Comparison of ENCODE assay signal across 13 cellular contexts in the genomic region with DNA sequence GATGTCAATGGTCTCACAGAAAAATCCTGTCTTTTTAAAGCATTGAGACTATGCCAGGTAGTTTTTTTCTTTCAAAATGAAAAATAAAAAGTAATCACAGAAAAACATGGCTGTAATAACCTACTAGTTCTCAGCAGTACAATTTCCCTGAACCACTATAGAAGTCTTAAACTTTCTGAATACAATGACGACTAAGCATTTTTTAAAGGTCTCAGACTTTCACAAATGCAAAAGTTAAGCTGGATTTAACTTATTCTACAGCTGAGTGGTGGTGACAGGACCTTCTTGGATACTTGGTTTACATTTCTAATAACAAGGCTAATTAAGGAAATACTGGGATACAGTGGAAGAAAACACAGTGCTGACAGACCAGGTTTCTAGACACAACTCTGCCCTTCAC.
"Had no signal": no experiment of that assay in that cellular context is flagged by ENCODE, and none has a peak within 500 bp of the region (broad histone marks: within the 10 kb centered on the region; RNA-seq: fewer than 3 reads in every experiment).

No MANE protein-coding gene starts in this region.

- ATAC-seq: activated CD4-positive, CD25-positive, alpha-beta regulatory T cell treated with anti-CD3 and anti-CD28 coated beads, Interleukin-2, amount 50 U/mL, for 24 hours; foreskin keratinocyte; lower lobe of right lung; pancreas; stimulated activated memory B cell treated with anti-CD40 and anti-IgM and Interleukin-4, amounts not matched to agents 10 μg/mL and 1 μg/mL and 100 μg/mL, for 72 hours had no signal

- H3K9me3 Mint-ChIP-seq: stimulated activated memory B cell treated with anti-CD40 and anti-IgM and Interleukin-4, amounts not matched to agents 10 μg/mL and 1 μg/mL and 100 μg/mL, for 72 hours had no signal

- H3K9me3 ChIP-seq: lower lobe of right lung, pancreas, tibial nerve, vagina had no signal

- H3K27me3 ChIP-seq: foreskin keratinocyte, pancreas, tibial nerve, vagina had no signal

- H3K36me3 ChIP-seq: lower lobe of right lung, pancreas, tibial nerve, vagina had no signal

- H3K27ac ChIP-seq: foreskin keratinocyte, lower lobe of right lung, pancreas, vagina had no signal

- H3K36me3 Mint-ChIP-seq: stimulated activated memory B cell treated with anti-CD40 and anti-IgM and Interleukin-4, amounts not matched to agents 10 μg/mL and 1 μg/mL and 100 μg/mL, for 72 hours had no signal

- DNase-seq: activated gamma-delta T cell treated with Interleukin-2 at 50 U/mL for 16 hours; activated naive CD8-positive, alpha-beta T cell treated with anti-CD3 and anti-CD28 coated beads, Interleukin-2, amount 10 ng/mL, durations not matched to agents 7 days and 5 days; activated T-cell treated with anti-CD3 and anti-CD28 coated beads, Interleukin-2, amount 50 U/mL, for 48 hours; anterior cingulate cortex; effector CD8-positive, alpha-beta T cell; foreskin keratinocyte; glutamatergic neuron; lower lobe of right lung; pancreas had no signal

- H3K4me3 ChIP-seq: lower lobe of right lung, pancreas, tibial nerve, vagina had no signal

- H3K27me3 Mint-ChIP-seq: activated naive CD8-positive, alpha-beta T cell treated with anti-CD3 and anti-CD28 coated beads, Interleukin-2, amount 10 ng/mL, durations not matched to agents 7 days and 5 days; stimulated activated memory B cell treated with anti-CD40 and anti-IgM and Interleukin-4, amounts not matched to agents 10 μg/mL and 1 μg/mL and 100 μg/mL, for 72 hours had no signal

- H3K27ac Mint-ChIP-seq: activated naive CD8-positive, alpha-beta T cell treated with anti-CD3 and anti-CD28 coated beads, Interleukin-2, amount 10 ng/mL, durations not matched to agents 7 days and 5 days; stimulated activated memory B cell treated with anti-CD40 and anti-IgM and Interleukin-4, amounts not matched to agents 10 μg/mL and 1 μg/mL and 100 μg/mL, for 72 hours had no signal

- H3K4me3 Mint-ChIP-seq: activated naive CD8-positive, alpha-beta T cell treated with anti-CD3 and anti-CD28 coated beads, Interleukin-2, amount 10 ng/mL, durations not matched to agents 7 days and 5 days; stimulated activated memory B cell treated with anti-CD40 and anti-IgM and Interleukin-4, amounts not matched to agents 10 μg/mL and 1 μg/mL and 100 μg/mL, for 72 hours had no signal
